ENCODE assay signal across 8 cellular contexts in genomic region chr7:88401009-88401623, GRCh38.
A peak's percentile ranks its signal among the peaks of the same experiment; 100 is the strongest.
DNase-seq lines count a peak whose midpoint lies in the region; ATAC-seq, FAIRE-seq and TF ChIP-seq lines count a peak whose summit lies in the region.

No MANE protein-coding gene starts in this region.

- H3K4me1 ChIP-seq in liver (ENCODE audit: control insufficient read depth in 4 of 4, insufficient read depth in 4 of 4, low read length in 3 of 4) = peaks cover 0 to 9% (median 1%) of the 10 kb centered on the region in 4 donors

- peak; percentile 44 for ATAC-seq in HG03378 (IDR thresholded peaks at IDR 0.05; ENCODE audit: unreplicated experiment)

- DNase-seq in DMS53 (lab: John Stamatoyannopoulos, UW) (peak; percentile 64), GM19239 (ENCODE audit: insufficient read length, low spot score) (no peak), SK-N-DZ (ENCODE audit: low spot score) (peak; percentile 14), NCI-H187 treated with DMSO at 0.1 percent for 48 hours (lab: John Stamatoyannopoulos, UW) (no peak), SHP77 treated with DMSO at 0.1 percent for 48 hours (lab: John Stamatoyannopoulos, UW) (no peak), OCI-M2 (lab: John Stamatoyannopoulos, UW; ENCODE audit: unreplicated experiment) (no peak)

- no peaks in the 10 kb centered on the region for H3K27me3 ChIP-seq in liver (ENCODE audit: control insufficient read depth in 4 of 4, insufficient read depth in 4 of 4, low read length in 3 of 4)

- no peak overlapping the region for H3K27ac ChIP-seq in liver (ENCODE audit: low read depth in 1 of 2, low read length in 2 of 2)

- peak; percentile 24 for TF ChIP-seq CTCF in liver (IDR thresholded peaks at IDR 0.05; ENCODE audit: low read depth, low read length, missing input control)

- H3K4me3 ChIP-seq in liver (ENCODE audit: low read depth in 1 of 3, low read length in 3 of 3) = no peak overlapping the region

- TF ChIP-seq RAD21 in liver (IDR thresholded peaks at IDR 0.05) = peak in 1 of 2 donors; percentile 68

- no peaks in the 10 kb centered on the region for H3K9me3 ChIP-seq in liver (ENCODE audit: control insufficient read depth in 4 of 4, low read length in 3 of 4)

- H3K36me3 ChIP-seq in liver (ENCODE audit: control insufficient read depth in 4 of 4, insufficient read depth in 3 of 4, low read depth in 1 of 4, low read length in 3 of 4) = no peaks in the 10 kb centered on the region

- peak; percentile 53 for FAIRE-seq in GM19239 (lab: Jason Lieb, UNC)

- H3K9ac ChIP-seq in liver (ENCODE audit: low read depth in 1 of 2, low read length in 2 of 2) = no peak overlapping the region

- 66% methylated on average over 4 of the region's 4 CpGs for WGBS in liver

TF ChIP-seq in liver, 16 proteins besides CTCF, POLR2A, EP300 and RAD21:
- no peak for TF ChIP-seq JUND (IDR thresholded peaks at IDR 0.05)
- no peak for TF ChIP-seq EGR1 (IDR thresholded peaks at IDR 0.05; ENCODE audit: low read depth in 2 of 2)
- TF ChIP-seq ATF3 (IDR thresholded peaks at IDR 0.05) = no peak
- TF ChIP-seq FOXA1 (IDR thresholded peaks at IDR 0.05) = no peak
- TF ChIP-seq MAX (IDR thresholded peaks at IDR 0.05) = no peak
- TF ChIP-seq NR2F2 (IDR thresholded peaks at IDR 0.05) = no peak
- no peak for TF ChIP-seq ZBTB33 (IDR thresholded peaks at IDR 0.05)
- TF ChIP-seq RXRA (IDR thresholded peaks at IDR 0.05) = no peak

Comparison
In these comparisons a context has a peak if more than half of its experiments do, and no peak if none do; other contexts are left out.
1. DNase-seq: peak in DMS53 (single experiment) and SK-N-DZ (single experiment); none in GM19239 (single experiment), NCI-H187 treated with DMSO at 0.1 percent for 48 hours (single experiment), SHP77 treated with DMSO at 0.1 percent for 48 hours (single experiment) and OCI-M2 (single experiment).